Comparison of ENCODE assay signal across 9 cellular contexts in the genomic region with DNA sequence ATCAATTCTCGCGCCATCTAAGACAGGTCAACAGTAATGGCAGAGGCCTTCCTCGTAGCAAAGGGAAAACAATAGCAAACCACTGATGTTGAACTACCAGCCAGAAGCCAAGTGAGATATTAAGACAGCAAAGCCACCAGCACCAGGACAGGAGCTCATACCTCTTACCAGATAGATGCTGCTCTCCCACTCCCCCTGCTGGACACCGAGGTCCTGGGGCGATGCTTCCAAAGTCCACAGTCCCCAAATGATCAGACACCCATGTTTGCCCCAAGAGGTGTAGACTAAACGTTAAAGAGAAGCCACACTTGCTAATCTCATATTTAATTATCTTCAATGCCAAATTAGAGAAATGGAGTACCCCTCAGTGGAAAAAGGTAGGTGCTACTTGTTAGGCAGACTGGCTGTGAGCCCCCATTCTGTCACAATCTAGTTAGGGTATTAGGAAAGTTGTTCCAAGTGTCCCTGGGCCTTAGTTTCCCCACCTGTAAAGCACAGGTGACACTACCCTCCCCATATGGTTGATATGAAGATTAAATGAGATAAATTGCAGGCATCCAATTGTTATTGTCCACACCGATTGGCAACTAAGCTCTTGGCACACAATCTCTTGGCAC. TPM values are rescaled to one million over a fixed set of nuclear protein-coding genes. Genes with fewer than 3 reads are reported as not detected.
DNase-seq lines count a peak whose midpoint lies in the region; ATAC-seq and TF ChIP-seq lines count a peak whose summit lies in the region.
"Had no signal": no experiment of that assay in that cellular context is flagged by ENCODE, and none has a peak within 500 bp of the region (broad histone marks: within the 10 kb centered on the region; RNA-seq: fewer than 3 reads in every experiment).

No MANE protein-coding gene starts in this region.

- H3K4me3 Mint-ChIP-seq in nephron, result no peak overlapping the region

- ATAC-seq in HG03060 (IDR thresholded peaks at IDR 0.05; ENCODE audit: low read depth, unreplicated experiment), result peak; percentile 62

- WGBS in suprapubic skin, result 52% methylated on average over 7 of the region's 7 CpGs

- no peak for TF ChIP-seq EP300 in suprapubic skin (IDR thresholded peaks at IDR 0.05)

- H3K9me3 Mint-ChIP-seq in nephron, result no peaks in the 10 kb centered on the region

- H3K27me3 ChIP-seq in suprapubic skin, result no peaks in the 10 kb centered on the region

- H3K4me3 ChIP-seq in epithelial cell of esophagus (ENCODE audit: low read length), result no peak overlapping the region
- H3K4me3 ChIP-seq in suprapubic skin, result no peak overlapping the region
- H3K4me3 ChIP-seq: skin epidermis had no signal

- no peak overlapping the region for H3K27ac Mint-ChIP-seq in nephron

- DNase-seq in NCI-H82 treated with DMSO at 0.1 percent for 48 hours (lab: John Stamatoyannopoulos, UW; ENCODE audit: unreplicated experiment) (peak; percentile 29), epithelial cell of esophagus (ENCODE audit: low read depth) (peak; percentile 70), suprapubic skin (ENCODE audit: low spot score in 2 of 2) (no peak)
- DNase-seq in activated CD8-positive, alpha-beta memory T cell treated with anti-CD3 and anti-CD28 coated beads for 24 hours, result peak; percentile 87

- TF ChIP-seq CTCF in 22Rv1 (IDR thresholded peaks at IDR 0.05) (peak; percentile 90), GM12873 (IDR thresholded peaks at IDR 0.05; ENCODE audit: insufficient read depth, low read depth, low read length, missing control alignments) (peak; percentile 98), epithelial cell of esophagus (IDR thresholded peaks at IDR 0.05; ENCODE audit: insufficient read depth, low read depth, low read length, missing control alignments) (peak; percentile 92), nephron (IDR thresholded peaks at IDR 0.05; ENCODE audit: unreplicated experiment in 3 of 3) (peak in 2 of 3 experiments; percentile 15 to 44), suprapubic skin (IDR thresholded peaks at IDR 0.05) (peak; percentile 5 to 71)

- peaks cover 3% of the 10 kb centered on the region for H3K4me1 ChIP-seq in suprapubic skin

- TF ChIP-seq POLR2A in suprapubic skin (IDR thresholded peaks at IDR 0.05), result no peak

- no peaks in the 10 kb centered on the region for H3K36me3 ChIP-seq in suprapubic skin

- no peaks in the 10 kb centered on the region for H3K27me3 Mint-ChIP-seq in nephron (ENCODE audit: low read depth)

- H3K9me3 ChIP-seq in suprapubic skin, result no peaks in the 10 kb centered on the region

- H3K27ac ChIP-seq in 22Rv1 (no peak overlapping the region), suprapubic skin (no peak overlapping the region)

- H3K4me1 Mint-ChIP-seq in nephron, result peaks cover 6% of the 10 kb centered on the region

- no peaks in the 10 kb centered on the region for H3K36me3 Mint-ChIP-seq in nephron (ENCODE audit: low read depth)

RNA-seq across cellular contexts. Expression of a gene that starts 39.9 kb away (rescaled TPM):
- total RNA-seq in suprapubic skin, result 100 to 1,000 TPM; 116 to 218 (median 149) TPM

RNA-seq across cellular contexts. Expression of a gene that starts 55.7 kb away (rescaled TPM):
- 10 to 100 TPM in 1 of 4 donors, 1 to 10 TPM in 1, under 1 TPM in 1, not detected in 1; 0.80 to 36.0 (median 6.4) TPM for total RNA-seq in suprapubic skin

Comparison
In these comparisons a context has a peak if more than half of its experiments do, and no peak if none do; other contexts are left out.
1. CTCF ChIP-seq: peak in every context shown above with its lines; median percentile 98 in GM12873; 92 in epithelial cell of esophagus; 90 in 22Rv1; 38 in suprapubic skin; 30 in nephron.
2. DNase-seq: peak in NCI-H82 treated with DMSO at 0.1 percent for 48 hours (single experiment), activated CD8-positive, alpha-beta memory T cell treated with anti-CD3 and anti-CD28 coated beads for 24 hours (single experiment) and epithelial cell of esophagus (single experiment); none in suprapubic skin (0 of 2).